In the genomic region with DNA sequence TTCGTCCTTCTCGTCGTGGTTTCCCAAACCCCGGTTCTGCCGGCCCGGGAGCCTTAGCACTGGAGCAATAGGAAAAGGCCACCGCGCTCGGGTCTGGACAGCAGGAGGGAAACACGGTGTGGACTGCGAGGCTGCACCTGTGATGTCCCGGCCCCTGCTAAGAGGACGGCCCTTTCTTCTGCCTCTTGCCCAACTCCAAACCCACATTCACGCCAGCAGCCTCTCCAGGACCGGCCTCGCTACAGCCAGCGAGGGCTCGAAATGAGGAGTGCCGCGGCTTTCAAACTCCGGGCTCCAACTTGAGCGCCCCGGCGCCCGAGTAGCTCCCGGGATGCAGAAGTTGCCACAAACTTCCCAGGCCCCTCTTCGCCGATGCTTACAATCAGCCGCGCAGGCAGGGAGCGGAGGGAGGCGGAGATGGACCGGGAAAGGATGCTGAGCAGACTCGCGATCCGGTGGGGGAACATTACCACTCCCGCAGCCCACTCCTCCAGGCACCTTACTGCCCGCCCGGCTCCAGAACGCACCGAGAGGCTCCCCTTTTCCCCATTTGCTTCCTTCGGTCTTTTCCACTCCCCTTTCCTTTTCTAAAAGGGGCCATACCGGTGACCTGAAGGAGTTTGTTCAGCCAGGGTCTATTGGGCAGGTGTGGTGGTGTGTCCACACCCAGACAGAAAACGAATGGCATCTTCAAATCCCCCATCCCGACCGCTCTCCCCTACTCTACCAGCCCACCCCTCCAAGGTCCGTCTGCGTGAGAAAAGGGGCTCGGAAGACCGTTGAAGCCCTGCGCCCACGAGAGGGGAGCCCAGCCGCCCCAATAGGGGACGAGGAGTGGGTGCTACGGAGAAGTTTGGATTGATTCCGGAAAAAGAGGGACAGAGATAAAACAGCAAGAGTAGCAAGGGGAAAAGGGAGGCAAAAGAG, we compare ENCODE assay signal across 7 cellular contexts. TPM values are rescaled to one million over a fixed set of nuclear protein-coding genes. Genes with fewer than 3 reads are reported as not detected.
DNase-seq lines count a peak whose midpoint lies in the region; ATAC-seq and TF ChIP-seq lines count a peak whose summit lies in the region.

No MANE protein-coding gene starts in this region.

- H2AK5ac ChIP-seq in mesenchymal stem cell (ENCODE audit: low read length, severe bottlenecking), result no peak overlapping the region

- peak overlapping the region in 1 of 2 experiments; percentile 0 for H3K18ac ChIP-seq in mesenchymal stem cell (ENCODE audit: low read depth in 1 of 2, low read length in 2 of 2)

- no TSS peak for BruUV-seq in HCT116 (replicated peaks; lab: Mats Ljungman, UMichigan)

- H3K14ac ChIP-seq in mesenchymal stem cell (ENCODE audit: low read length in 2 of 2), result no peak overlapping the region

- H3K9me3 ChIP-seq in HCT116 (ENCODE audit: control insufficient read depth in 1 of 2, insufficient read depth in 1 of 2, low read depth in 1 of 2, low read length in 2 of 2) (no peaks in the 10 kb centered on the region), mesenchymal stem cell (ENCODE audit: control insufficient read depth, low read length) (peaks cover 7% of the 10 kb centered on the region)

- H4K8ac ChIP-seq in mesenchymal stem cell (ENCODE audit: low read length), result no peak overlapping the region

- POLR2A ChIA-PET in HCT116 (lab: Charles Lee), result no interaction called here

- DNase-seq in HCT116 (ENCODE audit: low read depth, low spot score) (no peak), T-helper 9 cell (peak; percentile 4), dorsolateral prefrontal cortex (peak in 7 of 10 donors; percentile 19 to 51 (median 37)), mesenchymal stem cell (no peak), NK-92 (lab: John Stamatoyannopoulos, UW; ENCODE audit: unreplicated experiment) (no peak)
- peak in 1 of 2 donors; percentile 50 for DNase-seq in stimulated activated naive CD8-positive, alpha-beta T cell treated with anti-CD3 and anti-CD28 coated beads, Interleukin-15, amount 100 ng/mL, for 72 hours

- RAD21 ChIA-PET in HCT116 (lab: Charles Lee; ENCODE audit: low non-redundant PET in 1 of 2, low total read pairs in 2 of 2, uncharacterized antibody in 2 of 2, unreplicated experiment in 2 of 2), result no interaction called here

- H3K27me3 ChIP-seq in HCT116 (ENCODE audit: insufficient read depth, low read length) (peaks cover 47% of the 10 kb centered on the region), dorsolateral prefrontal cortex (peaks cover 0 to 10% (median 0%) of the 10 kb centered on the region in 45 donors), mesenchymal stem cell (ENCODE audit: control insufficient read depth in 1 of 2, insufficient read depth in 1 of 2, low read length in 2 of 2) (peaks cover 34 to 53% of the 10 kb centered on the region in 2 experiments)

- H3K4me1 Mint-ChIP-seq in stimulated activated naive CD8-positive, alpha-beta T cell treated with anti-CD3 and anti-CD28 coated beads, Interleukin-15, amount 100 ng/mL, for 72 hours, result peaks cover 18% of the 10 kb centered on the region

- H3K9me2 ChIP-seq in HCT116 (ENCODE audit: insufficient read depth), result no peaks in the 10 kb centered on the region

- no peak overlapping the region for H3K4ac ChIP-seq in mesenchymal stem cell (ENCODE audit: low read depth in 1 of 2, low read length in 2 of 2)

- intact Hi-C loops in HCT116 (cut with micrococcal nuclease), result no loop called here
- intact Hi-C loops in dorsolateral prefrontal cortex (cut with DNase I), result loop anchor here (1.0 to 10.0 kb wide), 3 partner anchors 19 to 541 kb away; a partner anchor contains a TSS

- H3K9me3 Mint-ChIP-seq in stimulated activated naive CD8-positive, alpha-beta T cell treated with anti-CD3 and anti-CD28 coated beads, Interleukin-15, amount 100 ng/mL, for 72 hours, result peaks cover 1 to 5% of the 10 kb centered on the region in 2 donors

- no peak overlapping the region for H2BK12ac ChIP-seq in mesenchymal stem cell (ENCODE audit: low read length in 2 of 2)

- peak overlapping the region; percentile 96 to 98 for H3K4me3 Mint-ChIP-seq in stimulated activated naive CD8-positive, alpha-beta T cell treated with anti-CD3 and anti-CD28 coated beads, Interleukin-15, amount 100 ng/mL, for 72 hours

- WGBS in mesenchymal stem cell, result under 1% methylated on average over 40 of the region's 56 CpGs

- no peaks in the 10 kb centered on the region for H3K79me1 ChIP-seq in mesenchymal stem cell (replicated peaks; ENCODE audit: low read length, poor library complexity, severe bottlenecking)

- H3K4me2 ChIP-seq in HCT116 (ENCODE audit: low read length), result peak overlapping the region; percentile 74
- H3K4me2 ChIP-seq in mesenchymal stem cell (ENCODE audit: low read length, poor library complexity, severe bottlenecking), result peak overlapping the region; percentile 69

- no peak for TF ChIP-seq POLR2A in HCT116 (IDR thresholded peaks at IDR 0.05; ENCODE audit: borderline replicate concordance, extremely low read depth, insufficient read depth, insufficient read length)

- peaks cover 0 to 10% of the 10 kb centered on the region in 2 experiments; a peak in 2 of 4 replicates for H3K4me1 ChIP-seq in HCT116 (ENCODE audit: control insufficient read depth in 1 of 2, insufficient read depth in 2 of 2, low read length in 2 of 2)
- H3K4me1 ChIP-seq in mesenchymal stem cell (ENCODE audit: control insufficient read depth, insufficient read depth, low read depth, low read length), result peaks cover 17% of the 10 kb centered on the region

- no peak overlapping the region for H2BK120ac ChIP-seq in mesenchymal stem cell (ENCODE audit: low read depth, low read length)

- no peaks in the 10 kb centered on the region for H3K36me3 ChIP-seq in HCT116 (ENCODE audit: control insufficient read depth in 1 of 2, insufficient read depth in 2 of 2, low read length in 2 of 2)
- no peaks in the 10 kb centered on the region for H3K36me3 ChIP-seq in mesenchymal stem cell (ENCODE audit: control insufficient read depth in 1 of 2, insufficient read depth in 2 of 2, low read depth in 1 of 2, low read length in 2 of 2)

- H3K79me2 ChIP-seq in HCT116 (ENCODE audit: insufficient read depth, low read length), result no peaks in the 10 kb centered on the region

- peak overlapping the region; percentile 73 for H2AFZ ChIP-seq in HCT116 (ENCODE audit: low read depth, low read length, poor library complexity, severe bottlenecking)
- no peak overlapping the region for H2AFZ ChIP-seq in mesenchymal stem cell (ENCODE audit: low read depth, low read length)

- ATAC-seq in HCT116 (no peak), GM19328 (IDR thresholded peaks at IDR 0.05; ENCODE audit: unreplicated experiment) (no peak)
- no peak for ATAC-seq in stimulated activated naive CD8-positive, alpha-beta T cell treated with anti-CD3 and anti-CD28 coated beads, Interleukin-15, amount 100 ng/mL, for 72 hours

- TF ChIP-seq RAD21 in HCT116 (IDR thresholded peaks at IDR 0.05; ENCODE audit: low read depth), result no peak

- no peak overlapping the region for H2BK5ac ChIP-seq in mesenchymal stem cell (ENCODE audit: low read depth, low read length, poor library complexity, severe bottlenecking)

- no peaks in the 10 kb centered on the region for H4K20me1 ChIP-seq in HCT116 (ENCODE audit: insufficient read depth)

- TF ChIP-seq CTCF in HCT116 (IDR thresholded peaks at IDR 0.05 in 2 of 3, conservative IDR thresholded peaks at IDR 0.05 in 1 of 3; ENCODE audit: borderline replicate concordance in 1 of 3, insufficient read depth in 1 of 3, low read depth in 2 of 3, low read length in 2 of 3) (no peak), dorsolateral prefrontal cortex (IDR thresholded peaks at IDR 0.05 in 54 of 56, conservative IDR thresholded peaks at IDR 0.05 in 2 of 56; ENCODE audit: low read depth in 1 of 56, partially characterized antibody in 56 of 56) (no peak)

- peak overlapping the region; percentile 31 to 52 for H3K4me3 ChIP-seq in HCT116 (replicated peaks in 1 of 2; ENCODE audit: low read depth in 1 of 2, low read length in 2 of 2)
- H3K4me3 ChIP-seq in dorsolateral prefrontal cortex, result peak overlapping the region; percentile 46 to 77 (median 64)
- peak overlapping the region; percentile 67 to 76 for H3K4me3 ChIP-seq in mesenchymal stem cell (ENCODE audit: insufficient read depth in 1 of 2, low read depth in 1 of 2, low read length in 2 of 2)

- no peaks in the 10 kb centered on the region for H3K27me3 Mint-ChIP-seq in stimulated activated naive CD8-positive, alpha-beta T cell treated with anti-CD3 and anti-CD28 coated beads, Interleukin-15, amount 100 ng/mL, for 72 hours

- H2BK15ac ChIP-seq in mesenchymal stem cell (ENCODE audit: low read depth, poor library complexity, severe bottlenecking), result no peak overlapping the region

- no peak overlapping the region for H4K91ac ChIP-seq in mesenchymal stem cell (ENCODE audit: low read length)

- CTCF ChIA-PET in HCT116 (lab: Charles Lee), result interaction anchor here (0.8 to 2.4 kb wide), 2 partner anchors 15 to 550 kb away, joined by 3 to 9 read pairs; no protein-coding TSS in a partner anchor

- H3K23ac ChIP-seq in mesenchymal stem cell (ENCODE audit: low read length in 2 of 2), result no peak overlapping the region

- H3K27ac ChIP-seq in HCT116 (ENCODE audit: low read depth, low read length), result no peak overlapping the region
- H3K27ac ChIP-seq in dorsolateral prefrontal cortex, result peak overlapping the region in 40 of 59 donors; percentile 3 to 80 (median 51)
- no peak overlapping the region for H3K27ac ChIP-seq in mesenchymal stem cell (ENCODE audit: low read length, poor library complexity, severe bottlenecking)

- H3K27ac Mint-ChIP-seq in stimulated activated naive CD8-positive, alpha-beta T cell treated with anti-CD3 and anti-CD28 coated beads, Interleukin-15, amount 100 ng/mL, for 72 hours, result peak overlapping the region; percentile 97 to 99

- no peak overlapping the region for H3K9ac ChIP-seq in HCT116 (ENCODE audit: low read length)
- H3K9ac ChIP-seq in mesenchymal stem cell (ENCODE audit: low read length), result peak overlapping the region; percentile 32

TF ChIP-seq in HCT116, 20 proteins besides CTCF, POLR2A, EP300 and RAD21:
- 0 out of 2 replicates have a peak, but pooled peaks have one; percentile 86 for TF ChIP-seq EZH2 (IDR thresholded peaks at IDR 0.05)
- no peak for TF ChIP-seq JUND (IDR thresholded peaks at IDR 0.05)
TF ChIP-seq in HCT116: peak in this region for 1.

RNA-seq across cellular contexts. Expression of a gene that starts 18.8 kb away (rescaled TPM):
- 2.7 TPM for total RNA-seq in HCT116 (2021; ENCODE audit: unreplicated experiment)
- polyA plus RNA-seq in HCT116 (2012), result 2.4 and 4.0 TPM in 2 replicates
- 100 to 1,000 TPM in 105 of 120 experiments, 10 to 100 TPM in 15; 71.8 to 197 (median 132) TPM for total RNA-seq in dorsolateral prefrontal cortex
- 6.3 TPM for polyA plus RNA-seq in mesenchymal stem cell (2013, experiment 1 of 2)
- polyA plus RNA-seq in mesenchymal stem cell (2013, experiment 2 of 2), result 6.4 TPM

Comparison
In these comparisons a context has a peak if more than half of its experiments do, and no peak if none do; other contexts are left out.
1. DNase-seq: peak in T-helper 9 cell (single experiment) and dorsolateral prefrontal cortex (7 of 10); none in HCT116 (single experiment), mesenchymal stem cell (single experiment) and NK-92 (single experiment).
2. H3K27ac ChIP-seq: peak in dorsolateral prefrontal cortex (40 of 59); none in HCT116 (single experiment) and mesenchymal stem cell (single experiment).
3. RNA of a gene that starts 18.8 kb away (total RNA-seq): 71.8 to 197 TPM in dorsolateral prefrontal cortex; 2.7 TPM in HCT116 (single experiment); every median in the first group is over 10 times any median in the second.
4. Peak in every context shown above with its lines, with median percentiles within 50 percentile points of each other: H3K4me3 ChIP-seq.